12 cellular contexts compared by ENCODE assay signal in the genomic region with DNA sequence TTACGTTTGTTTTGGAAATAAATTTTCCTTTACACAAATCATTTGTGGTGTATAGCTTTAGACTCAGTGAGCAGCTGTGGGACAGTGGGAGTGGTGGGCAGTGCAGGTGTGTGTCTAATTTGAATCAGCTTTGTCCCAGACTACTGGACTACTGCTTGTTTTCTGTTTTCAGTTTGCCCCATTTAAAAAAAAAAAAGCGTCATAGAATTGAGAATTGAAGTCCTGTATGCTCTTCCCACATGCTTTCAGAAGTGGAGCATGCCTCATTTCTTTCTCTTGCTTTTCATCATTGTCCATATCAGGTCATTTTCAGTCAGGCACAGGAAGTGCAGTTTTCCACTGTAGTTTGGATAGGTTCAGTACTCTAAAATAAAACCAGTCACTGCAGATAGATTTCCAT.
DNase-seq lines count a peak whose midpoint lies in the region; ATAC-seq lines count a peak whose summit lies in the region.
"Had no signal": no experiment of that assay in that cellular context is flagged by ENCODE, and none has a peak within 500 bp of the region (broad histone marks: within the 10 kb centered on the region; RNA-seq: fewer than 3 reads in every experiment).

No MANE protein-coding gene starts in this region.

- in situ Hi-C loops in ACHN (cut with HindIII; ENCODE audit: low pct_ligation_motif_present, low pct_unique_long_range_greater_than_20kb, low sequenced_read_pairs): loop anchor here (25.0 kb wide), 1 partner anchor 159 kb away; no protein-coding TSS in a partner anchor

- peaks cover 62% of the 10 kb centered on the region for H3K36me3 Mint-ChIP-seq in activated T-helper 1 cell treated with anti-CD3 and anti-CD28 coated beads, Interleukin-12 subunit alpha, Interleukin-12 subunit beta, Interleukin-2, Interleukin-4 antibody, amounts not matched to agents 30 ng/mL and 10 ng/mL and 1 ng/mL, durations not matched to agents 14 hours and 24 hours and 36 hours (ENCODE audit: low read depth)

- DNase-seq in activated T-helper 1 cell treated with anti-CD3 and anti-CD28 coated beads, Interleukin-12 subunit alpha, Interleukin-12 subunit beta, Interleukin-2, Interleukin-4 antibody, amounts not matched to agents 30 ng/mL and 10 ng/mL and 1 ng/mL, durations not matched to agents 14 hours and 24 hours and 36 hours (ENCODE audit: low spot score): no peak
- DNase-seq in AML-193 (lab: John Stamatoyannopoulos, UW): no peak
- no peak for DNase-seq in ACHN
- DNase-seq in left ventricle myocardium superior: no peak
- DNase-seq: hypothalamus, mesenchymal stem cell, trophoblast cell had no signal

- H3K9me3 Mint-ChIP-seq in activated T-helper 1 cell treated with anti-CD3 and anti-CD28 coated beads, Interleukin-12 subunit alpha, Interleukin-12 subunit beta, Interleukin-2, Interleukin-4 antibody, amounts not matched to agents 30 ng/mL and 10 ng/mL and 1 ng/mL, durations not matched to agents 14 hours and 24 hours and 36 hours: no peaks in the 10 kb centered on the region
- H3K9me3 Mint-ChIP-seq: brain had no signal

- intact Hi-C loops in activated T-helper 1 cell treated with anti-CD3 and anti-CD28 coated beads, Interleukin-12 subunit alpha, Interleukin-12 subunit beta, Interleukin-2, Interleukin-4 antibody, amounts not matched to agents 30 ng/mL and 10 ng/mL and 1 ng/mL, durations not matched to agents 14 hours and 24 hours and 36 hours (cut with micrococcal nuclease): loop anchor here (1.0 to 5.0 kb wide), 5 partner anchors 8 to 449 kb away; partner anchors contain the start of gene INSIG1
- intact Hi-C loops in left ventricle myocardium superior (cut with micrococcal nuclease): no loop called here

- peak overlapping the region; percentile 68 for H3K27ac Mint-ChIP-seq in activated T-helper 1 cell treated with anti-CD3 and anti-CD28 coated beads, Interleukin-12 subunit alpha, Interleukin-12 subunit beta, Interleukin-2, Interleukin-4 antibody, amounts not matched to agents 30 ng/mL and 10 ng/mL and 1 ng/mL, durations not matched to agents 14 hours and 24 hours and 36 hours

- no peak overlapping the region for H3K4me3 Mint-ChIP-seq in activated T-helper 1 cell treated with anti-CD3 and anti-CD28 coated beads, Interleukin-12 subunit alpha, Interleukin-12 subunit beta, Interleukin-2, Interleukin-4 antibody, amounts not matched to agents 30 ng/mL and 10 ng/mL and 1 ng/mL, durations not matched to agents 14 hours and 24 hours and 36 hours
- H3K4me3 Mint-ChIP-seq: brain had no signal

- H3K27me3 Mint-ChIP-seq in activated T-helper 1 cell treated with anti-CD3 and anti-CD28 coated beads, Interleukin-12 subunit alpha, Interleukin-12 subunit beta, Interleukin-2, Interleukin-4 antibody, amounts not matched to agents 30 ng/mL and 10 ng/mL and 1 ng/mL, durations not matched to agents 14 hours and 24 hours and 36 hours (ENCODE audit: insufficient read depth): no peaks in the 10 kb centered on the region
- H3K27me3 Mint-ChIP-seq: brain had no signal

- H3K4me1 Mint-ChIP-seq in activated T-helper 1 cell treated with anti-CD3 and anti-CD28 coated beads, Interleukin-12 subunit alpha, Interleukin-12 subunit beta, Interleukin-2, Interleukin-4 antibody, amounts not matched to agents 30 ng/mL and 10 ng/mL and 1 ng/mL, durations not matched to agents 14 hours and 24 hours and 36 hours (ENCODE audit: low read depth): peaks cover 67% of the 10 kb centered on the region

- ATAC-seq in GM18873 (IDR thresholded peaks at IDR 0.05; ENCODE audit: low FRiP score, unreplicated experiment) (peak; percentile 68), GM21381 (IDR thresholded peaks at IDR 0.05; ENCODE audit: unreplicated experiment) (peak; percentile 65), HG03039 (IDR thresholded peaks at IDR 0.05; ENCODE audit: unreplicated experiment) (peak; percentile 69), left ventricle myocardium superior (no peak)
- ATAC-seq: SK-N-SH treated with all-trans-retinoic acid at 6 μM for 48 hours had no signal
